In the genomic region with DNA sequence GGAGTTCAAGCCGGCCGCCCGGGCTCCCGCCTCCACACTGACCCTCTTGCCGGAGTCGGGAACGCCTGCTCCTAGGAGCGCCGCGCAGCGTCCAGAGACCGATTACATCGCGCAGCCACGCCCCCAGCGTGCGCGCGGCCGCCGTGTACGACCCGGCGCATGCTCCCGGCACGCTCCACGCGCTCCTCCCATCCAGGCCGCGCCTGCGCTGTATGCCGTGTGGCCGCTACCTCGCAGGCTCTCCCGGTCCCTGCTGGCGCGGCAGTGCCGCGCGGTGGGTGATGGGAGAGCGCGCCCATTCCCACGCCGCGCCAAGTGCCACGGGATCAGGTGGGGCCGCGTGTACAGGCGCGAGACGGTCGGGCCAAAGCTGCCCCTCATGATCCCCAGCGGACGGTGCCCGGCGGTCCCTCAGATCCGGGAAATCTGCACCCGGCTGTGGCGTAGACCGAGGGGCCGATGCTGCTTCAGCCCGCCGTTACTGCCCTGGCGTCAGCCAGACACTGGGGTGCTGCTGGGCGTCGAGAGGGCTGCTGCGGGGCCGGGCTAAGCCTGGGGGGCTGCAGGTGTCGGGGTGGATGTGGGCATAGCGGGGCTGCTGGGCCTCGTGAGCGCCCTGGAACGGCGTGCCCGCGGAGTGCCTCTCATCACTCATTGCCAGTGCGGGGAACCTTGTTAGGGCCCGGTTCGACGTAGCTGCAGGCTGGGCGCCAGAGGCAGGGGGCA, we compare ENCODE assay signal across 8 cellular contexts. TPM values are rescaled to one million over a fixed set of nuclear protein-coding genes. Genes with fewer than 3 reads are reported as not detected.
DNase-seq lines count a peak whose midpoint lies in the region; ATAC-seq and TF ChIP-seq lines count a peak whose summit lies in the region.

A gene with protein sequence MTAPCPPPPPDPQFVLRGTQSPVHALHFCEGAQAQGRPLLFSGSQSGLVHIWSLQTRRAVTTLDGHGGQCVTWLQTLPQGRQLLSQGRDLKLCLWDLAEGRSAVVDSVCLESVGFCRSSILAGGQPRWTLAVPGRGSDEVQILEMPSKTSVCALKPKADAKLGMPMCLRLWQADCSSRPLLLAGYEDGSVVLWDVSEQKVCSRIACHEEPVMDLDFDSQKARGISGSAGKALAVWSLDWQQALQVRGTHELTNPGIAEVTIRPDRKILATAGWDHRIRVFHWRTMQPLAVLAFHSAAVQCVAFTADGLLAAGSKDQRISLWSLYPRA (minus strand): TSS at position 97 of the 726 bp plus-strand sequence. CDS start 33,519 bp downstream, outside the sequence.
A gene with protein sequence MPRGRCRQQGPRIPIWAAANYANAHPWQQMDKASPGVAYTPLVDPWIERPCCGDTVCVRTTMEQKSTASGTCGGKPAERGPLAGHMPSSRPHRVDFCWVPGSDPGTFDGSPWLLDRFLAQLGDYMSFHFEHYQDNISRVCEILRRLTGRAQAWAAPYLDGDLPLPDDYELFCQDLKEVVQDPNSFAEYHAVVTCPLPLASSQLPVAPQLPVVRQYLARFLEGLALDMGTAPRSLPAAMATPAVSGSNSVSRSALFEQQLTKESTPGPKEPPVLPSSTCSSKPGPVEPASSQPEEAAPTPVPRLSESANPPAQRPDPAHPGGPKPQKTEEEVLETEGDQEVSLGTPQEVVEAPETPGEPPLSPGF (minus strand): TSS at position 97 of the 726 bp plus-strand sequence. CDS start 2,613 bp downstream, outside the sequence.

- H3K4me3 ChIP-seq in coronary artery = peak within 1 kb of the TSS; percentile 93

- peaks cover 24% of the 10 kb centered on the region for H3K4me1 Mint-ChIP-seq in activated CD4-positive, alpha-beta T cell treated with anti-CD3 and anti-CD28 coated beads, Interleukin-2, amount 10 ng/mL, durations not matched to agents 24 days and 14 days

- no peaks in the 10 kb centered on the region for H3K27me3 Mint-ChIP-seq in activated CD4-positive, alpha-beta T cell treated with anti-CD3 and anti-CD28 coated beads, Interleukin-2, amount 10 ng/mL, durations not matched to agents 24 days and 14 days

- ATAC-seq in GM19328 (IDR thresholded peaks at IDR 0.05; ENCODE audit: unreplicated experiment) = peak; percentile 86
- ATAC-seq in HG03469 (IDR thresholded peaks at IDR 0.05; ENCODE audit: unreplicated experiment) = peak; percentile 75

- peaks cover 23% of the 10 kb centered on the region for H3K36me3 Mint-ChIP-seq in activated CD4-positive, alpha-beta T cell treated with anti-CD3 and anti-CD28 coated beads, Interleukin-2, amount 10 ng/mL, durations not matched to agents 24 days and 14 days (ENCODE audit: low read depth)

- intact Hi-C loops in activated CD4-positive, alpha-beta T cell treated with anti-CD3 and anti-CD28 coated beads, Interleukin-2, amount 10 ng/mL, durations not matched to agents 24 days and 14 days (cut with micrococcal nuclease) = loop anchor here (1.0 to 10.0 kb wide), 5 partner anchors 36 to 1150 kb away; a partner anchor contains a TSS

- peak within 1 kb of the TSS; percentile 96 for H3K27ac Mint-ChIP-seq in activated CD4-positive, alpha-beta T cell treated with anti-CD3 and anti-CD28 coated beads, Interleukin-2, amount 10 ng/mL, durations not matched to agents 24 days and 14 days

- peak within 1 kb of the TSS; percentile 97 for H3K27ac ChIP-seq in C4-2B
- peak within 1 kb of the TSS; percentile 87 to 98 for H3K27ac ChIP-seq in coronary artery

- H3K4me3 Mint-ChIP-seq in activated CD4-positive, alpha-beta T cell treated with anti-CD3 and anti-CD28 coated beads, Interleukin-2, amount 10 ng/mL, durations not matched to agents 24 days and 14 days = peak within 1 kb of the TSS; percentile 92

- DNase-seq in NCI-H526 (lab: John Stamatoyannopoulos, UW) (peak; percentile 74 to 95), coronary artery (ENCODE audit: low spot score) (peak; percentile 97), left kidney (ENCODE audit: low read depth, low spot score) (peak; percentile 99)
- DNase-seq in activated CD4-positive, alpha-beta T cell treated with anti-CD3 and anti-CD28 coated beads, Interleukin-2, amount 10 ng/mL, durations not matched to agents 24 days and 14 days = peak; percentile 99
- peak; percentile 95 for DNase-seq in stimulated activated CD4-positive, alpha-beta T cell treated with anti-CD3 and anti-CD28 coated beads, Interleukin-1b, Interleukin-23, amount 100 ng/mL, for 48 hours

- no peaks in the 10 kb centered on the region for H3K9me3 Mint-ChIP-seq in activated CD4-positive, alpha-beta T cell treated with anti-CD3 and anti-CD28 coated beads, Interleukin-2, amount 10 ng/mL, durations not matched to agents 24 days and 14 days

- TF ChIP-seq CTCF in C4-2B (conservative IDR thresholded peaks at IDR 0.05) (no peak), coronary artery (IDR thresholded peaks at IDR 0.05) (no peak)

RNA-seq across cellular contexts. Expression of the first gene that starts in this region (rescaled TPM):
- 21.1 and 21.4 TPM in 2 replicates for total RNA-seq in activated CD4-positive, alpha-beta T cell treated with anti-CD3 and anti-CD28 coated beads, Interleukin-2, amount 10 ng/mL, durations not matched to agents 24 days and 14 days

RNA-seq across cellular contexts. Expression of the second gene that starts in this region (rescaled TPM):
- 20.0 and 23.4 TPM in 2 replicates for total RNA-seq in activated CD4-positive, alpha-beta T cell treated with anti-CD3 and anti-CD28 coated beads, Interleukin-2, amount 10 ng/mL, durations not matched to agents 24 days and 14 days

Comparison
In these comparisons a context has a peak if more than half of its experiments do, and no peak if none do; other contexts are left out.
1. Peak in every context shown above with its lines: DNase-seq, ATAC-seq, H3K4me3 ChIP-seq and H3K27ac ChIP-seq.